In genomic region chr7:99500637-99501009, GRCh38 we compare ENCODE assay signal across 8 cellular contexts. TPM values are rescaled to one million over a fixed set of nuclear protein-coding genes. Genes with fewer than 3 reads are reported as not detected.
DNase-seq lines count a peak whose midpoint lies in the region; ATAC-seq and TF ChIP-seq lines count a peak whose summit lies in the region.

No MANE protein-coding gene starts in this region.

- ATAC-seq in activated T-cell treated with anti-CD3 and anti-CD28 coated beads, Interleukin-2, amount 50 U/mL, for 72 hours (replicated peaks in 1 of 2) = no peak
- no peak for ATAC-seq in memory B cell (ENCODE audit: low read depth)
- no peak for ATAC-seq in upper lobe of left lung (ENCODE audit: low FRiP score in 2 of 2)

- no peaks in the 10 kb centered on the region for H3K27me3 ChIP-seq in brain microvascular endothelial cell (replicated peaks)
- no peaks in the 10 kb centered on the region for H3K27me3 ChIP-seq in upper lobe of left lung

- no peaks in the 10 kb centered on the region for H3K9me3 ChIP-seq in upper lobe of left lung

- peak overlapping the region; percentile 78 for H3K4me3 ChIP-seq in brain microvascular endothelial cell (ENCODE audit: low read depth, low read length)
- peak overlapping the region; percentile 53 to 94 (median 84) for H3K4me3 ChIP-seq in upper lobe of left lung

- peaks cover 9% of the 10 kb centered on the region for H3K36me3 ChIP-seq in brain microvascular endothelial cell (replicated peaks)
- H3K36me3 ChIP-seq in upper lobe of left lung = peaks cover 3 to 25% (median 15%) of the 10 kb centered on the region in 4 donors

- TF ChIP-seq CTCF in brain microvascular endothelial cell (IDR thresholded peaks at IDR 0.05; ENCODE audit: low read depth, low read length, missing control alignments) = no peak
- TF ChIP-seq CTCF in upper lobe of left lung (IDR thresholded peaks at IDR 0.05) = no peak

- peak overlapping the region; percentile 89 for H3K27ac ChIP-seq in brain microvascular endothelial cell
- peak overlapping the region; percentile 92 to 99 (median 96) for H3K27ac ChIP-seq in upper lobe of left lung

- in situ Hi-C loops in brain microvascular endothelial cell (cut with HindIII; ENCODE audit: low pct_ligation_motif_present, low sequenced_read_pairs) (no loop called here), ACHN (cut with HindIII; ENCODE audit: low pct_ligation_motif_present, low pct_unique_long_range_greater_than_20kb, low sequenced_read_pairs) (no loop called here)

- H3K36me3 Mint-ChIP-seq in activated T-cell treated with anti-CD3 and anti-CD28 coated beads, Interleukin-2, amount 50 U/mL, for 72 hours (ENCODE audit: insufficient read depth in 2 of 2) = peaks cover 17 to 31% of the 10 kb centered on the region in 2 donors
- peaks cover 15% of the 10 kb centered on the region for H3K36me3 Mint-ChIP-seq in memory B cell

- peaks cover 36% of the 10 kb centered on the region for H3K4me1 Mint-ChIP-seq in activated T-cell treated with anti-CD3 and anti-CD28 coated beads, Interleukin-2, amount 50 U/mL, for 72 hours (ENCODE audit: low read depth)
- H3K4me1 Mint-ChIP-seq in memory B cell = peaks cover 14% of the 10 kb centered on the region

- H3K9me3 Mint-ChIP-seq in activated T-cell treated with anti-CD3 and anti-CD28 coated beads, Interleukin-2, amount 50 U/mL, for 72 hours = peaks cover 1 to 3% of the 10 kb centered on the region in 2 donors
- H3K9me3 Mint-ChIP-seq in memory B cell = no peaks in the 10 kb centered on the region

- no peak for TF ChIP-seq POLR2A in upper lobe of left lung (IDR thresholded peaks at IDR 0.05)

- no peaks in the 10 kb centered on the region for H3K27me3 Mint-ChIP-seq in activated T-cell treated with anti-CD3 and anti-CD28 coated beads, Interleukin-2, amount 50 U/mL, for 72 hours (ENCODE audit: low read depth)
- no peaks in the 10 kb centered on the region for H3K27me3 Mint-ChIP-seq in memory B cell

- no peak for TF ChIP-seq EP300 in upper lobe of left lung (IDR thresholded peaks at IDR 0.05)

- DNase-seq in activated T-cell treated with anti-CD3 and anti-CD28 coated beads, Interleukin-2, amount 50 U/mL, for 72 hours = no peak
- no peak for DNase-seq in activated T-cell treated with anti-CD3 and anti-CD28 coated beads, Interleukin-2, amount 50 U/mL, for 48 hours
- DNase-seq in brain microvascular endothelial cell = no peak
- DNase-seq in memory B cell (ENCODE audit: low spot score in 2 of 2) = no peak
- no peak for DNase-seq in upper lobe of left lung
- no peak for DNase-seq in hippocampal formation (lab: John Stamatoyannopoulos, UW)
- no peak for DNase-seq in ACHN
- DNase-seq in middle frontal gyrus (ENCODE audit: extremely low spot score, low spot score) = no peak

- 51 to 58% methylated on average over 16 of the region's 16 CpGs for WGBS in upper lobe of left lung, 2 donors

- peaks cover 22 to 39% (median 30%) of the 10 kb centered on the region in 4 donors for H3K4me1 ChIP-seq in upper lobe of left lung

- peak overlapping the region; percentile 58 for H3K27ac Mint-ChIP-seq in activated T-cell treated with anti-CD3 and anti-CD28 coated beads, Interleukin-2, amount 50 U/mL, for 72 hours
- peak overlapping the region; percentile 97 for H3K27ac Mint-ChIP-seq in memory B cell

- peak overlapping the region; percentile 89 to 99 for H3K4me3 Mint-ChIP-seq in activated T-cell treated with anti-CD3 and anti-CD28 coated beads, Interleukin-2, amount 50 U/mL, for 72 hours
- H3K4me3 Mint-ChIP-seq in memory B cell = peak overlapping the region; percentile 98

RNA-seq across cellular contexts. Expression of gene ZNF394, which starts 0.5 kb away (rescaled TPM):
- 10 to 100 TPM; 28.2 to 36.5 TPM for total RNA-seq in activated T-cell treated with anti-CD3 and anti-CD28 coated beads, Interleukin-2, amount 50 U/mL, for 72 hours
- 100 to 1,000 TPM in 1 of 6 donors, 10 to 100 TPM in 5; 29.0 to 186 (median 34.8) TPM for total RNA-seq in upper lobe of left lung

RNA-seq across cellular contexts. Expression of gene ZKSCAN5, which starts 3.8 kb away (rescaled TPM):
- total RNA-seq in activated T-cell treated with anti-CD3 and anti-CD28 coated beads, Interleukin-2, amount 50 U/mL, for 72 hours = 1 to 10 TPM; 9.3 to 9.9 TPM
- 10 to 100 TPM in 1 of 6 donors, 1 to 10 TPM in 5; 3.8 to 12.6 (median 7.6) TPM for total RNA-seq in upper lobe of left lung

RNA-seq across cellular contexts. Expression of gene ZNF789, which starts 27.9 kb away (rescaled TPM):
- total RNA-seq in activated T-cell treated with anti-CD3 and anti-CD28 coated beads, Interleukin-2, amount 50 U/mL, for 72 hours = 10 to 100 TPM; 16.0 to 18.8 TPM
- 10 to 100 TPM in 2 of 6 donors, 1 to 10 TPM in 4; 8.3 to 28.3 (median 9.3) TPM for total RNA-seq in upper lobe of left lung

RNA-seq across cellular contexts. Expression of gene ATP5MF, which starts 34.7 kb away (rescaled TPM):
- total RNA-seq in activated T-cell treated with anti-CD3 and anti-CD28 coated beads, Interleukin-2, amount 50 U/mL, for 72 hours = 100 to 1,000 TPM; 218 to 229 TPM
- 100 to 1,000 TPM in 5 of 6 donors, 10 to 100 TPM in 1; 54.5 to 599 (median 193) TPM for total RNA-seq in upper lobe of left lung

RNA-seq across cellular contexts. Expression of gene FAM200A, which starts 51.3 kb away (rescaled TPM):
- 1 to 10 TPM; 4.7 to 7.1 TPM for total RNA-seq in activated T-cell treated with anti-CD3 and anti-CD28 coated beads, Interleukin-2, amount 50 U/mL, for 72 hours
- total RNA-seq in upper lobe of left lung = 1 to 10 TPM; 1.7 to 9.9 (median 5.1) TPM
